ENCODE assay signal across 24 cellular contexts in genomic region chr4:145891958-145892357, GRCh38. TPM values are rescaled to one million over a fixed set of nuclear protein-coding genes. Genes with fewer than 3 reads are reported as not detected.
DNase-seq lines count a peak whose midpoint lies in the region; ATAC-seq, FAIRE-seq and TF ChIP-seq lines count a peak whose summit lies in the region.
"Had no signal": no experiment of that assay in that cellular context is flagged by ENCODE, and none has a peak within 500 bp of the region (broad histone marks: within the 10 kb centered on the region; RNA-seq: fewer than 3 reads in every experiment).

No MANE protein-coding gene starts in this region.

- DNase-seq in HepG2 (ENCODE audit: low spot score) (no peak), right lobe of liver (no peak), K562 (ENCODE audit: extremely low read depth in 1 of 4, low spot score in 3 of 4) (peak; percentile 11 to 21 (median 15)), iPS-NIHi7 (ENCODE audit: extremely low spot score) (peak; percentile 55), SHP77 (lab: John Stamatoyannopoulos, UW) (no peak), SIG-M5 treated with dmso at 0.1 percent for 504 hours (lab: John Stamatoyannopoulos, UW; ENCODE audit: unreplicated experiment) (no peak)
- no peak for DNase-seq in stimulated activated naive CD8-positive, alpha-beta T cell treated with anti-CD3 and anti-CD28 coated beads, Interleukin-15, Interleukin-2, amounts not matched to agents 100 U/mL and 50 U/mL, for 24 hours
- DNase-seq: activated CD4-positive, alpha-beta T cell treated with anti-CD3 and anti-CD28 coated beads, Interleukin-2, amount 10 ng/mL, durations not matched to agents 24 days and 14 days; activated naive CD4-positive, alpha-beta T cell treated with Interleukin-2 at 50 U/mL for 16 hours; activated T-cell treated with anti-CD3 and anti-CD28 coated beads, Interleukin-2, amount 50 U/mL, for 48 hours; caudate nucleus; dermis blood vessel endothelial cell; Kasumi-1; NCI-H1694; NCI-H69; nucleus accumbens; RPMI8226; SK-N-SH; stimulated activated CD4-positive, alpha-beta T cell treated with anti-CD3 and anti-CD28 coated beads, Interleukin-1b, Interleukin-23, amount 100 ng/mL, for 48 hours; T-helper 2 cell; upper lobe of right lung had no signal

- H3K9ac ChIP-seq in HepG2 (ENCODE audit: insufficient read depth, low read depth, low read length), result no peak overlapping the region
- H3K9ac ChIP-seq in K562 (ENCODE audit: insufficient read depth in 1 of 2, low read depth in 2 of 2, low read length in 2 of 2), result no peak overlapping the region
- H3K9ac ChIP-seq: BLaER1 treated with 17β-estradiol and CSF1 and Interleukin-3, amounts not matched to agents 10 nM and 100 nM; SK-N-SH had no signal

- H3K27me3 ChIP-seq in HepG2 (ENCODE audit: control insufficient read depth in 1 of 2, insufficient read depth in 2 of 2, low read length in 2 of 2), result no peaks in the 10 kb centered on the region
- no peaks in the 10 kb centered on the region for H3K27me3 ChIP-seq in right lobe of liver
- H3K27me3 ChIP-seq in K562 (ENCODE audit: control insufficient read depth in 2 of 2, insufficient read depth in 2 of 2, low read length in 2 of 2), result peaks cover 0 to 13% of the 10 kb centered on the region in 2 experiments; a peak in 2 of 5 replicates
- H3K27me3 ChIP-seq: BLaER1 treated with 17β-estradiol and CSF1 and Interleukin-3, amounts not matched to agents 10 nM and 100 nM; upper lobe of right lung had no signal

- H3K9me3 ChIP-seq in HepG2 (ENCODE audit: low read length), result no peaks in the 10 kb centered on the region
- no peaks in the 10 kb centered on the region for H3K9me3 ChIP-seq in right lobe of liver
- H3K9me3 ChIP-seq in K562 (replicated peaks; ENCODE audit: control insufficient read depth, insufficient read depth, low read depth, low read length), result no peaks in the 10 kb centered on the region
- H3K9me3 ChIP-seq: BLaER1 treated with 17β-estradiol and CSF1 and Interleukin-3, amounts not matched to agents 10 nM and 100 nM; Caco-2; SK-N-SH; upper lobe of right lung had no signal

- CTCF ChIA-PET in HepG2 (lab: Yijun Ruan, JAX; ENCODE audit: low intra/inter-chr PET ratio, low total read pairs) (no interaction called here), K562 (lab: Yijun Ruan, JAX; ENCODE audit: low intra/inter-chr PET ratio) (no interaction called here)

- H2AFZ ChIP-seq in HepG2 (ENCODE audit: low read length) (no peak overlapping the region), K562 (ENCODE audit: low read depth, low read length) (no peak overlapping the region)

- H3K4me1 ChIP-seq in HepG2 (ENCODE audit: insufficient read depth, low read length), result no peaks in the 10 kb centered on the region
- no peaks in the 10 kb centered on the region for H3K4me1 ChIP-seq in right lobe of liver
- no peaks in the 10 kb centered on the region for H3K4me1 ChIP-seq in K562 (replicated peaks in 1 of 2; ENCODE audit: control insufficient read depth in 2 of 2, insufficient read depth in 2 of 2, low read length in 2 of 2)
- H3K4me1 ChIP-seq: Caco-2 had no signal

- intact Hi-C loops in HepG2 (cut with micrococcal nuclease; ENCODE audit: unreplicated experiment) (loop anchor here (5.0 kb wide), 1 partner anchor 45 kb away; the partner anchor contains the start of gene ZNF827), right lobe of liver (cut with DNase I) (no loop called here), K562 (cut with micrococcal nuclease) (no loop called here)

- no TSS peak for BruUV-seq in HepG2 (replicated peaks; lab: Mats Ljungman, UMichigan)
- BruUV-seq in K562 (replicated peaks; lab: Mats Ljungman, UMichigan), result no TSS peak

- H4K20me1 ChIP-seq in HepG2 (ENCODE audit: insufficient read depth, low read length), result no peaks in the 10 kb centered on the region
- no peaks in the 10 kb centered on the region for H4K20me1 ChIP-seq in K562 (replicated peaks; ENCODE audit: control insufficient read depth, insufficient read depth, low read length)

- ATAC-seq in HepG2, result peak; percentile 64
- no peak for ATAC-seq in right lobe of liver
- ATAC-seq in K562, result peak; percentile 91
- ATAC-seq in HG03457 (IDR thresholded peaks at IDR 0.05; ENCODE audit: unreplicated experiment), result no peak
- no peak for ATAC-seq in stimulated activated naive CD8-positive, alpha-beta T cell treated with anti-CD3 and anti-CD28 coated beads, Interleukin-15, Interleukin-2, amounts not matched to agents 100 U/mL and 50 U/mL, for 24 hours
- ATAC-seq: upper lobe of right lung had no signal

- TF ChIP-seq EP300 in HepG2 (IDR thresholded peaks at IDR 0.05; ENCODE audit: low read depth in 2 of 2, low read length in 2 of 2), result no peak
- TF ChIP-seq EP300 in HepG2 (CRISPR knock-in tag; IDR thresholded peaks at IDR 0.05; ENCODE audit: borderline replicate concordance), result no peak
- TF ChIP-seq EP300 in K562 (IDR thresholded peaks at IDR 0.05; ENCODE audit: low read length), result no peak

- TF ChIP-seq CTCF in HepG2 (CRISPR knock-in tag; IDR thresholded peaks at IDR 0.05) (no peak; the same call in 1 of the 2 replicates), right lobe of liver (IDR thresholded peaks at IDR 0.05) (no peak), K562 (IDR thresholded peaks at IDR 0.05 in 2 of 3, conservative IDR thresholded peaks at IDR 0.05 in 1 of 3; ENCODE audit: insufficient read depth in 2 of 3, low read depth in 1 of 3, low read length in 3 of 3) (peak; percentile 34 to 53 (median 51))

- FAIRE-seq in HepG2 (lab: Jason Lieb, UNC), result no peak
- FAIRE-seq in K562 (lab: Jason Lieb, UNC), result no peak

- POLR2A ChIA-PET in HepG2 (lab: Yijun Ruan, JAX), result no interaction called here
- POLR2A ChIA-PET in K562 (lab: Yijun Ruan, JAX), result no interaction called here

- H3K27ac ChIP-seq in HepG2 (ENCODE audit: extremely low read length, insufficient read depth, low read length) (no peak overlapping the region), right lobe of liver (no peak overlapping the region), K562 (ENCODE audit: extremely low read depth, low read depth, low read length) (no peak overlapping the region)
- H3K27ac ChIP-seq: upper lobe of right lung had no signal

- H3K4me3 ChIP-seq in HepG2 (replicated peaks in 1 of 3; ENCODE audit: insufficient read depth in 1 of 3, low read depth in 2 of 3, low read length in 3 of 3), result no peak overlapping the region
- H3K4me3 ChIP-seq in right lobe of liver, result no peak overlapping the region
- no peak overlapping the region for H3K4me3 ChIP-seq in K562
- H3K4me3 ChIP-seq: BLaER1 treated with 17β-estradiol and CSF1 and Interleukin-3, amounts not matched to agents 10 nM and 100 nM; upper lobe of right lung had no signal

- TF ChIP-seq RAD21 in HepG2 (CRISPR knock-in tag; IDR thresholded peaks at IDR 0.05) (no peak), K562 (CRISPR knock-in tag; conservative IDR thresholded peaks at IDR 0.05 in 1 of 2, IDR thresholded peaks at IDR 0.05 in 1 of 2) (no peak)

- H3K4me2 ChIP-seq in HepG2 (ENCODE audit: low read depth, low read length) (no peak overlapping the region), K562 (ENCODE audit: insufficient read depth, low read length) (no peak overlapping the region)
- H3K4me2 ChIP-seq: SK-N-SH had no signal

- in situ Hi-C loops in HepG2 (cut with HindIII; ENCODE audit: extremely low pct_ligation_motif_present, low pct_unique_long_range_greater_than_20kb) (no loop called here), K562 (cut with MboI) (no loop called here)

- TF ChIP-seq POLR2A in HepG2 (IDR thresholded peaks at IDR 0.05; ENCODE audit: insufficient read depth in 1 of 2, low read depth in 2 of 2, low read length in 2 of 2) (no peak), right lobe of liver (IDR thresholded peaks at IDR 0.05) (no peak), K562 (conservative IDR thresholded peaks at IDR 0.05) (no peak)

- H3K9me1 ChIP-seq in K562 (ENCODE audit: control insufficient read depth, insufficient read depth, low read length), result no peaks in the 10 kb centered on the region

- peaks cover 0 to 1% of the 10 kb centered on the region in 2 experiments; a peak in 1 of 5 replicates for H3K36me3 ChIP-seq in HepG2 (replicated peaks in 1 of 2; ENCODE audit: control insufficient read depth in 1 of 2, insufficient read depth in 2 of 2, low read length in 2 of 2)
- no peaks in the 10 kb centered on the region for H3K36me3 ChIP-seq in right lobe of liver
- H3K36me3 ChIP-seq in K562 (ENCODE audit: control insufficient read depth, insufficient read depth, low read length), result no peaks in the 10 kb centered on the region
- H3K36me3 ChIP-seq: upper lobe of right lung had no signal

- H3K79me2 ChIP-seq in HepG2 (ENCODE audit: insufficient read depth, low read length), result no peaks in the 10 kb centered on the region
- no peaks in the 10 kb centered on the region for H3K79me2 ChIP-seq in K562 (ENCODE audit: control insufficient read depth, insufficient read depth, low read length)

- WGBS in HepG2 (ENCODE audit: low lambda C conversion rate), result 90% methylated on average over 11 of the region's 11 CpGs
- WGBS in right lobe of liver (ENCODE audit: insufficient coverage, low coverage, low lambda C conversion rate, missing lambda C conversion rate), result 91% methylated on average over 8 of the region's 11 CpGs
- WGBS in K562 (ENCODE audit: insufficient coverage, low coverage, missing lambda C conversion rate), result 1% methylated on average over 11 of the region's 11 CpGs

RNA-seq across cellular contexts. Expression of gene ZNF827, which starts 46.7 kb away (rescaled TPM):
- total RNA-seq in HepG2 (2016; rRNA removed; fragmentation: Illumina TruSeq; extraction: Trizol) (1.8 and 2.8 TPM in 2 replicates), right lobe of liver (1 to 10 TPM in 1 of 6 experiments, under 1 TPM in 5; 0.28 to 1.6 (median 0.68) TPM), K562 (2014; rRNA removed) (not detected in 2 replicates), K562 (2014; rRNA removed; fragmentation: Illumina TruSeq; extraction: Trizol) (not detected in 2 replicates), K562 (2015; rRNA removed; fragmentation: Illumina TruSeq; extraction: Trizol) (not detected in 2 replicates), K562 (2021) (0.13 and 0.40 TPM in 2 replicates)
- 4.8 and 6.6 TPM in 2 replicates for total RNA-seq in HepG2 (2016; cell fraction: cytosol; rRNA removed; fragmentation: Illumina TruSeq; extraction: Trizol; ENCODE audit: low read depth)
- total RNA-seq in HepG2 (2016; cell fraction: insoluble cytoplasmic fraction; rRNA removed; fragmentation: Illumina TruSeq; extraction: Trizol), result 1.6 and 3.1 TPM in 2 replicates
- 3.7 and 3.8 TPM in 2 replicates for total RNA-seq in HepG2 (2016; cell fraction: membrane; rRNA removed; fragmentation: Illumina TruSeq; extraction: Trizol)
- total RNA-seq in HepG2 (2016; cell fraction: nucleus; rRNA removed; fragmentation: Illumina TruSeq; extraction: Trizol), result 11.3 and 11.8 TPM in 2 replicates
- polyA plus RNA-seq in HepG2 (2011; rRNA removed) (2.8 and 3.9 TPM in 2 replicates), K562 (2011; rRNA removed) (0.07 TPM in 1 of 2 replicates, not detected in the other), K562 (2014; fragmentation: Illumina TruSeq; extraction: Trizol) (not detected in 2 replicates), K562 (2014; fragmentation: Nextera tagmentation; extraction: Ambion mirVana) (not detected), K562 (2014; rRNA removed) (not detected in 2 replicates)
- polyA plus RNA-seq in HepG2 (2011; cell fraction: cytosol; rRNA removed), result 2.1 and 3.7 TPM in 2 replicates
- 22.9 and 29.9 TPM in 2 replicates for polyA plus RNA-seq in HepG2 (2011; cell fraction: nucleus; rRNA removed)
- 1.9 and 2.3 TPM in 2 replicates for polyA plus RNA-seq in HepG2 (2012)
- polyA plus RNA-seq in HepG2 (2016; cell fraction: cytosol; fragmentation: Illumina TruSeq; extraction: Trizol; ENCODE audit: low read depth), result 0.08 and 0.29 TPM in 2 replicates
- polyA plus RNA-seq in HepG2 (2016; cell fraction: insoluble cytoplasmic fraction; fragmentation: Illumina TruSeq; extraction: Trizol; ENCODE audit: low read depth), result 1.8 and 2.7 TPM in 2 replicates
- polyA plus RNA-seq in HepG2 (2016; cell fraction: membrane; fragmentation: Illumina TruSeq; extraction: Trizol; ENCODE audit: low read depth), result 0.27 and 0.43 TPM in 2 replicates
- 10.3 and 11.8 TPM in 2 replicates for polyA plus RNA-seq in HepG2 (2016; cell fraction: nucleus; fragmentation: Illumina TruSeq; extraction: Trizol; ENCODE audit: insufficient read depth, low read depth)
- polyA minus RNA-seq in HepG2 (2011; rRNA and poly(A)+ RNA removed; ENCODE audit: low replicate concordance), result 13.0 TPM in 1 of 2 replicates, not detected in the other
- 4.4 and 6.9 TPM in 2 replicates for polyA minus RNA-seq in HepG2 (2011; cell fraction: cytosol; rRNA and poly(A)+ RNA removed)
- polyA minus RNA-seq in HepG2 (2011; cell fraction: nucleus; rRNA and poly(A)+ RNA removed), result 37.1 and 39.4 TPM in 2 replicates
- total RNA-seq in K562 (2011; cell fraction: chromatin; rRNA removed; ENCODE audit: low replicate concordance), result 0.09 TPM in 1 of 2 replicates, not detected in the other
- total RNA-seq in K562 (2011; cell fraction: nucleolus; rRNA removed), result 1.0 TPM in 1 of 2 replicates, not detected in the other
- total RNA-seq in K562 (2011; cell fraction: nucleoplasm; rRNA removed), result not detected in 2 replicates
- polyA plus RNA-seq in K562 (2011; cell fraction: cytosol; rRNA removed), result under 0.01 and 0.33 TPM in 2 replicates
- polyA plus RNA-seq in K562 (2011; cell fraction: nucleus; rRNA removed), result 0.03 and 0.21 TPM in 2 replicates
- 0.14 TPM in 1 of 2 replicates, not detected in the other for polyA plus RNA-seq in K562 (2012)
- 0.14 TPM in 1 of 2 replicates, not detected in the other for polyA minus RNA-seq in K562 (2011; rRNA and poly(A)+ RNA removed)
- polyA minus RNA-seq in K562 (2011; cell fraction: cytosol; rRNA and poly(A)+ RNA removed), result not detected in 2 replicates
- not detected in 2 replicates for polyA minus RNA-seq in K562 (2011; cell fraction: nucleus; rRNA and poly(A)+ RNA removed)

Comparison
In these comparisons a context has a peak if more than half of its experiments do, and no peak if none do; other contexts are left out.
1. ATAC-seq: peak in HepG2 (single experiment) and K562 (single experiment); none in right lobe of liver (0 of 4), HG03457 (single experiment) and stimulated activated naive CD8-positive, alpha-beta T cell treated with anti-CD3 and anti-CD28 coated beads, Interleukin-15, Interleukin-2, amounts not matched to agents 100 U/mL and 50 U/mL, for 24 hours (single experiment).
2. DNase-seq: peak in K562 (4 of 4) and iPS-NIHi7 (single experiment); none in HepG2 (single experiment), right lobe of liver (0 of 3), SHP77 (0 of 2), SIG-M5 treated with dmso at 0.1 percent for 504 hours (single experiment) and stimulated activated naive CD8-positive, alpha-beta T cell treated with anti-CD3 and anti-CD28 coated beads, Interleukin-15, Interleukin-2, amounts not matched to agents 100 U/mL and 50 U/mL, for 24 hours (single experiment).
3. CTCF ChIP-seq: peak in K562 (3 of 3); none in HepG2 (single experiment) and right lobe of liver (0 of 4).
4. Of the 241 proteins assayed by ChIP-seq in both HepG2 and K562: peak only in HepG2: none; only in K562: CTCF; in both: none; in neither: 240.